Comparison of ENCODE assay signal across 10 cellular contexts in the genomic region with DNA sequence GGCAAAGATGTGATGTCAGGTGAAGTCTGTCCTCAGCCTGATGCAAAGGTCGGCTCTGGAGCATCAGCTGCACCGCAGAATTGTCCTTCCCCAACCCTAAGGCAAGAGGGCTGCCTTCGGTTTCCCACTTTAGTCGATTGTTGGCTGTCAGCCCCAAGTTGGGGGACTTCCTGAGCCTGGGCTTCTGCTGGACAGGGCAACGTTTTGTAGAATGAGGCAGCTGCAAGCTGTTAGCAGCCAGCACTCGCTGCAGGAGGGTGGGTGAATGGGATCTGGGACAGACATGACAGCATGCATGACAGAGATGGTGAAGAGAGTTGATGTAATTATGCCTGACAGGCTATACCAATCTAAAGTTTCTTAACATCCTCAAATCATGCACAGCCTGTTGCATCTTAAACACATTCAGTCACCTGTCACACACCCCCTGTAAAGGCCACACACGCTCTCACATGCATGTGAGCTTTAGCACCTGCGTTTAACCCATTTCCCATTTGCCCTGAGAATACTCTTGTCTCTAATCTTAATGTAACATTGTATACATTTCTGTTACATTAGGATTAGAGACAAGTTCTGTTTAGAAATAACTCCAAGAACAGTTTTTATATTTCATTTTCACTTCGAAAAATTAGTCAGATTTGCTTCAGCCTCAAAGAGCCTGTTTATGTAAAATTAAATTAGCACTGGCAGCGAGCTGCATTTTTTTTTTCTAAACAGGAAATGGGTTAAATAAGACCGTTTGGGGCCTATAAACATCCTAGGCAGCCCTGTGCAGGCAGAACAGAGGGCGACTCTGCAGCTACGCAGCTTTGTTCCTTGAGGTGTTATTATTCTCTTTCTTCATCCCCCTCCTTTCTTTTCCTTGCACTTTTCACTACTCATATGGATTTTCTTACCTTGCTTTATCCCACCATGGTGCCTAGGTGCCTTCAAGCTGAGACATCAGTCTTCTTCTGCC. TPM values are rescaled to one million over a fixed set of nuclear protein-coding genes. Genes with fewer than 3 reads are reported as not detected.
A peak's percentile ranks its signal among the peaks of the same experiment; 100 is the strongest.
DNase-seq lines count a peak whose midpoint lies in the region; ATAC-seq and TF ChIP-seq lines count a peak whose summit lies in the region.
"Had no signal": no experiment of that assay in that cellular context is flagged by ENCODE, and none has a peak within 500 bp of the region (broad histone marks: within the 10 kb centered on the region; RNA-seq: fewer than 3 reads in every experiment).

No MANE protein-coding gene starts in this region.

- ATAC-seq in stimulated activated effector memory CD8-positive, alpha-beta T cell treated with anti-CD3 and anti-CD28 coated beads, Interleukin-12 subunit alpha, Interleukin-12 subunit beta, amount 100 ng/mL, for 72 hours, result peak; percentile 63
- no peak for ATAC-seq in HG03039 (IDR thresholded peaks at IDR 0.05; ENCODE audit: unreplicated experiment)

- intact Hi-C loops in esophagus squamous epithelium (cut with DNase I), result no loop called here
- intact Hi-C loops in posterior vena cava (cut with DNase I), result no loop called here

- peak; percentile 35 for DNase-seq in activated CD4-positive, alpha-beta T cell treated with anti-CD3 and anti-CD28 coated beads, Interleukin-2, amount 10 ng/mL, durations not matched to agents 7 days and 5 days
- DNase-seq in activated CD4-positive, alpha-beta T cell treated with anti-CD3 and anti-CD28 coated beads for 4 hours, result no peak
- DNase-seq in SK-N-MC (ENCODE audit: low read depth, low spot score), result no peak
- no peak for DNase-seq in esophagus squamous epithelium (lab: John Stamatoyannopoulos, UW)
- DNase-seq in stimulated activated effector memory CD8-positive, alpha-beta T cell treated with anti-CD3 and anti-CD28 coated beads, Interleukin-12 subunit alpha, Interleukin-12 subunit beta, amount 100 ng/mL, for 72 hours (ENCODE audit: low spot score in 2 of 2), result no peak
- DNase-seq in posterior vena cava (ENCODE audit: low spot score), result no peak
- no peak for DNase-seq in hypothalamus (lab: John Stamatoyannopoulos, UW)

- 0 out of 2 replicates have a peak overlapping the region, but pooled peaks have one; percentile 5 for H3K4me3 ChIP-seq in SK-N-MC
- no peak overlapping the region for H3K4me3 ChIP-seq in esophagus squamous epithelium

- 52 to 56% methylated on average over 12 to 13 of the region's 13 CpGs for WGBS in esophagus squamous epithelium, 2 donors

- no peak for TF ChIP-seq CTCF in esophagus squamous epithelium (IDR thresholded peaks at IDR 0.05)

- H3K27me3 ChIP-seq in esophagus squamous epithelium, result no peaks in the 10 kb centered on the region

- H3K36me3 Mint-ChIP-seq in activated CD4-positive, alpha-beta T cell treated with anti-CD3 and anti-CD28 coated beads, Interleukin-2, amount 10 ng/mL, durations not matched to agents 7 days and 5 days (ENCODE audit: low read depth), result peaks cover 15% of the 10 kb centered on the region
- no peaks in the 10 kb centered on the region for H3K36me3 Mint-ChIP-seq in stimulated activated effector memory CD8-positive, alpha-beta T cell treated with anti-CD3 and anti-CD28 coated beads, Interleukin-12 subunit alpha, Interleukin-12 subunit beta, amount 100 ng/mL, for 72 hours
- H3K36me3 Mint-ChIP-seq: stimulated activated memory B cell treated with anti-CD40 and anti-IgM and Interleukin-4, amounts not matched to agents 10 μg/mL and 1 μg/mL and 100 μg/mL, for 72 hours had no signal

- POLR2A ChIA-PET in activated CD4-positive, alpha-beta T cell treated with anti-CD3 and anti-CD28 coated beads, Interleukin-2, amount 10 ng/mL, durations not matched to agents 7 days and 5 days (lab: Charles Lee), result interaction anchor here (1.7 kb wide), 1 partner anchor 49 kb away, joined by 4 read pairs; a partner anchor contains a TSS

- CTCF ChIA-PET in activated CD4-positive, alpha-beta T cell treated with anti-CD3 and anti-CD28 coated beads, Interleukin-2, amount 10 ng/mL, durations not matched to agents 7 days and 5 days (lab: Charles Lee), result interaction anchor here (0.7 to 0.9 kb wide), 2 partner anchors 18 to 45 kb away, joined by 3 read pairs; no protein-coding TSS in a partner anchor

- H3K27ac Mint-ChIP-seq in activated CD4-positive, alpha-beta T cell treated with anti-CD3 and anti-CD28 coated beads, Interleukin-2, amount 10 ng/mL, durations not matched to agents 7 days and 5 days, result peak overlapping the region; percentile 91
- peak overlapping the region; percentile 73 for H3K27ac Mint-ChIP-seq in stimulated activated effector memory CD8-positive, alpha-beta T cell treated with anti-CD3 and anti-CD28 coated beads, Interleukin-12 subunit alpha, Interleukin-12 subunit beta, amount 100 ng/mL, for 72 hours
- H3K27ac Mint-ChIP-seq: stimulated activated memory B cell treated with anti-CD40 and anti-IgM and Interleukin-4, amounts not matched to agents 10 μg/mL and 1 μg/mL and 100 μg/mL, for 72 hours had no signal

- H3K36me3 ChIP-seq in SK-N-MC (ENCODE audit: insufficient read depth, low read length), result no peaks in the 10 kb centered on the region
- H3K36me3 ChIP-seq in esophagus squamous epithelium, result no peaks in the 10 kb centered on the region

- H3K9me3 Mint-ChIP-seq in activated CD4-positive, alpha-beta T cell treated with anti-CD3 and anti-CD28 coated beads, Interleukin-2, amount 10 ng/mL, durations not matched to agents 7 days and 5 days, result peaks cover 17% of the 10 kb centered on the region
- H3K9me3 Mint-ChIP-seq in stimulated activated effector memory CD8-positive, alpha-beta T cell treated with anti-CD3 and anti-CD28 coated beads, Interleukin-12 subunit alpha, Interleukin-12 subunit beta, amount 100 ng/mL, for 72 hours, result no peaks in the 10 kb centered on the region
- H3K9me3 Mint-ChIP-seq: stimulated activated memory B cell treated with anti-CD40 and anti-IgM and Interleukin-4, amounts not matched to agents 10 μg/mL and 1 μg/mL and 100 μg/mL, for 72 hours had no signal

- H3K4me1 ChIP-seq in esophagus squamous epithelium, result peaks cover 4 to 49% (median 34%) of the 10 kb centered on the region in 3 donors

- no peak overlapping the region for H3K9ac ChIP-seq in SK-N-MC (ENCODE audit: insufficient read length)

- H3K27ac ChIP-seq in SK-N-MC (no peak overlapping the region), esophagus squamous epithelium (peak overlapping the region in 3 of 4 donors; percentile 74 to 91 (median 82))
- H3K27ac ChIP-seq: HL-60 had no signal

- H3K4me3 Mint-ChIP-seq in activated CD4-positive, alpha-beta T cell treated with anti-CD3 and anti-CD28 coated beads, Interleukin-2, amount 10 ng/mL, durations not matched to agents 7 days and 5 days, result no peak overlapping the region
- H3K4me3 Mint-ChIP-seq in stimulated activated effector memory CD8-positive, alpha-beta T cell treated with anti-CD3 and anti-CD28 coated beads, Interleukin-12 subunit alpha, Interleukin-12 subunit beta, amount 100 ng/mL, for 72 hours, result peak overlapping the region; percentile 0
- H3K4me3 Mint-ChIP-seq: stimulated activated memory B cell treated with anti-CD40 and anti-IgM and Interleukin-4, amounts not matched to agents 10 μg/mL and 1 μg/mL and 100 μg/mL, for 72 hours had no signal

- no peak for TF ChIP-seq POLR2A in esophagus squamous epithelium (IDR thresholded peaks at IDR 0.05)

- H3K27me3 Mint-ChIP-seq in activated CD4-positive, alpha-beta T cell treated with anti-CD3 and anti-CD28 coated beads, Interleukin-2, amount 10 ng/mL, durations not matched to agents 7 days and 5 days, result no peaks in the 10 kb centered on the region

- no peaks in the 10 kb centered on the region for H3K9me3 ChIP-seq in SK-N-MC (ENCODE audit: low read depth, low read length)
- H3K9me3 ChIP-seq in esophagus squamous epithelium, result no peaks in the 10 kb centered on the region

- peaks cover 42% of the 10 kb centered on the region for H3K4me1 Mint-ChIP-seq in activated CD4-positive, alpha-beta T cell treated with anti-CD3 and anti-CD28 coated beads, Interleukin-2, amount 10 ng/mL, durations not matched to agents 7 days and 5 days
- peaks cover 27% of the 10 kb centered on the region for H3K4me1 Mint-ChIP-seq in stimulated activated effector memory CD8-positive, alpha-beta T cell treated with anti-CD3 and anti-CD28 coated beads, Interleukin-12 subunit alpha, Interleukin-12 subunit beta, amount 100 ng/mL, for 72 hours
- H3K4me1 Mint-ChIP-seq: stimulated activated memory B cell treated with anti-CD40 and anti-IgM and Interleukin-4, amounts not matched to agents 10 μg/mL and 1 μg/mL and 100 μg/mL, for 72 hours had no signal

RNA-seq across cellular contexts. Expression of a gene that starts 49.0 kb away (rescaled TPM):
- total RNA-seq in activated CD4-positive, alpha-beta T cell treated with anti-CD3 and anti-CD28 coated beads, Interleukin-2, amount 10 ng/mL, durations not matched to agents 7 days and 5 days, result 10 to 100 TPM; 73.1 to 77.2 TPM
- total RNA-seq in esophagus squamous epithelium (10 to 100 TPM; 29.3 to 52.6 (median 37.6) TPM), posterior vena cava (10 to 100 TPM; 51.2 to 56.0 TPM)

RNA-seq across cellular contexts. Expression of a gene that starts 49.2 kb away (rescaled TPM):
- 1 to 10 TPM in 1 of 2 experiments, under 1 TPM in 1; 0.84 to 1.0 TPM for total RNA-seq in activated CD4-positive, alpha-beta T cell treated with anti-CD3 and anti-CD28 coated beads, Interleukin-2, amount 10 ng/mL, durations not matched to agents 7 days and 5 days
- total RNA-seq in esophagus squamous epithelium (under 1 TPM; 0.38 to 0.83 (median 0.44) TPM), posterior vena cava (under 1 TPM; 0.71 to 0.74 TPM)
